11 cellular contexts compared by ENCODE assay signal in the genomic region with DNA sequence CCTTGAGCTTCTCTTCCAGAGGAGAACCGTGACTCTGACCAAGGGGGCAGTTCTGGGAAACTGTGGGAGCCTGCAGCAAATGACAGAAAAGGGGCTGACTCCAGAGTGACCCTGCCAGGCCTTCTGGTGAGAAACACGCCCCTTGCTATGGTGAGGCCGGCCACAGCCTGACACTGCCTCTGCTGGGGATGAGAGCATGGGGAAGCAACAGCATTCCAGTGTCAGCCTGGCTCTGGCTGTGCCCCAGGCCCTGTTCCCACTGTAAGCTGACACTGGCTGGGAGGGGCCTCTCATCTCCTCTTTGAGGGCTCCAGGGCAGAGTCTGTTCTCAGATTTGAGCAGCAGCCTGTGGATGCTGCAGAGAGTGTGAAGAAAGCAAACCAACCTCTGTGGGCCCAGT.
DNase-seq lines count a peak whose midpoint lies in the region; ATAC-seq, FAIRE-seq and TF ChIP-seq lines count a peak whose summit lies in the region.
"Had no signal": no experiment of that assay in that cellular context is flagged by ENCODE, and none has a peak within 500 bp of the region (broad histone marks: within the 10 kb centered on the region; RNA-seq: fewer than 3 reads in every experiment).

No MANE protein-coding gene starts in this region.

- H3K9me3 ChIP-seq in cardiac muscle cell (ENCODE audit: low read depth) (no peaks in the 10 kb centered on the region), pancreas (no peaks in the 10 kb centered on the region)

- 60 to 68% methylated on average over 3 of the region's 3 CpGs for WGBS in pancreas, 2 donors

- H3K36me3 ChIP-seq in cardiac muscle cell: no peaks in the 10 kb centered on the region
- H3K36me3 ChIP-seq in pancreas: no peaks in the 10 kb centered on the region

- DNase-seq in DMS 273 treated with DMSO at 0.1 percent for 48 hours (lab: John Stamatoyannopoulos, UW) (peak; percentile 7), cardiac muscle cell (ENCODE audit: low read depth in 1 of 2, low spot score in 1 of 2) (peak; percentile 85 to 96), pancreas (peak in 1 of 6 donors; percentile 46)
- DNase-seq: naive thymus-derived CD8-positive, alpha-beta T cell had no signal

- no peak for FAIRE-seq in pancreas (lab: Jason Lieb, UNC)
- FAIRE-seq: TTC549 had no signal

- H3K27me3 ChIP-seq in cardiac muscle cell: no peaks in the 10 kb centered on the region
- no peaks in the 10 kb centered on the region for H3K27me3 ChIP-seq in pancreas

- ATAC-seq in SK-N-SH treated with all-trans-retinoic acid at 6 μM for 48 hours (peak; percentile 100), pancreas (peak in 3 of 4 donors; percentile 27 to 68 (median 40)), GM19452 (IDR thresholded peaks at IDR 0.05; ENCODE audit: unreplicated experiment) (no peak), HG03280 (IDR thresholded peaks at IDR 0.05; ENCODE audit: unreplicated experiment) (no peak), GM18873 (IDR thresholded peaks at IDR 0.05; ENCODE audit: low FRiP score, unreplicated experiment) (no peak), GM19397 (IDR thresholded peaks at IDR 0.05; ENCODE audit: unreplicated experiment) (no peak)
- ATAC-seq: naive thymus-derived CD8-positive, alpha-beta T cell; stimulated activated effector memory CD8-positive, alpha-beta T cell treated with anti-CD3 and anti-CD28 coated beads, Interleukin-12 subunit alpha, Interleukin-12 subunit beta, amount 100 ng/mL, for 72 hours had no signal

- H3K4me1 ChIP-seq in cardiac muscle cell (ENCODE audit: low read depth): peaks cover 49% of the 10 kb centered on the region
- no peaks in the 10 kb centered on the region for H3K4me1 ChIP-seq in pancreas

- intact Hi-C loops in pancreas (cut with DNase I): no loop called here

- peak overlapping the region; percentile 96 for H3K27ac ChIP-seq in cardiac muscle cell
- H3K27ac ChIP-seq in pancreas: no peak overlapping the region

- peak; percentile 5 for TF ChIP-seq CTCF in cardiac muscle cell (IDR thresholded peaks at IDR 0.05; ENCODE audit: low read depth, low read length)
- TF ChIP-seq CTCF in pancreas (IDR thresholded peaks at IDR 0.05): no peak

- H3K4me3 ChIP-seq in cardiac muscle cell (no peak overlapping the region), pancreas (no peak overlapping the region)

TF ChIP-seq in SK-N-SH treated with all-trans-retinoic acid at 6 μM for 48 hours, 23 proteins besides CTCF, POLR2A, EP300 and RAD21:
- no peak for TF ChIP-seq OSR1 (CRISPR knock-in tag; IDR thresholded peaks at IDR 0.05)
- no peak for TF ChIP-seq ZC3H10 (CRISPR knock-in tag; IDR thresholded peaks at IDR 0.05)
- TF ChIP-seq TCF4 (CRISPR knock-in tag; IDR thresholded peaks at IDR 0.05; ENCODE audit: borderline replicate concordance): no peak
- TF ChIP-seq, protein P1, sequence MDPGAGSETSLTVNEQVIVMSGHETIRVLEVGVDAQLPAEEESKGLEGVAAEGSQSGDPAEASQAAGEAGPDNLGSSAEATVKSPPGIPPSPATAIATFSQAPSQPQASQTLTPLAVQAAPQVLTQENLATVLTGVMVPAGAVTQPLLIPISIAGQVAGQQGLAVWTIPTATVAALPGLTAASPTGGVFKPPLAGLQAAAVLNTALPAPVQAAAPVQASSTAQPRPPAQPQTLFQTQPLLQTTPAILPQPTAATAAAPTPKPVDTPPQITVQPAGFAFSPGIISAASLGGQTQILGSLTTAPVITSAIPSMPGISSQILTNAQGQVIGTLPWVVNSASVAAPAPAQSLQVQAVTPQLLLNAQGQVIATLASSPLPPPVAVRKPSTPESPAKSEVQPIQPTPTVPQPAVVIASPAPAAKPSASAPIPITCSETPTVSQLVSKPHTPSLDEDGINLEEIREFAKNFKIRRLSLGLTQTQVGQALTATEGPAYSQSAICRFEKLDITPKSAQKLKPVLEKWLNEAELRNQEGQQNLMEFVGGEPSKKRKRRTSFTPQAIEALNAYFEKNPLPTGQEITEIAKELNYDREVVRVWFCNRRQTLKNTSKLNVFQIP (CRISPR knock-in tag; IDR thresholded peaks at IDR 0.05; ENCODE audit: borderline replicate concordance, low read depth): no peak
- no peak for TF ChIP-seq ESRRG (CRISPR knock-in tag; IDR thresholded peaks at IDR 0.05)
- TF ChIP-seq, protein P2, sequence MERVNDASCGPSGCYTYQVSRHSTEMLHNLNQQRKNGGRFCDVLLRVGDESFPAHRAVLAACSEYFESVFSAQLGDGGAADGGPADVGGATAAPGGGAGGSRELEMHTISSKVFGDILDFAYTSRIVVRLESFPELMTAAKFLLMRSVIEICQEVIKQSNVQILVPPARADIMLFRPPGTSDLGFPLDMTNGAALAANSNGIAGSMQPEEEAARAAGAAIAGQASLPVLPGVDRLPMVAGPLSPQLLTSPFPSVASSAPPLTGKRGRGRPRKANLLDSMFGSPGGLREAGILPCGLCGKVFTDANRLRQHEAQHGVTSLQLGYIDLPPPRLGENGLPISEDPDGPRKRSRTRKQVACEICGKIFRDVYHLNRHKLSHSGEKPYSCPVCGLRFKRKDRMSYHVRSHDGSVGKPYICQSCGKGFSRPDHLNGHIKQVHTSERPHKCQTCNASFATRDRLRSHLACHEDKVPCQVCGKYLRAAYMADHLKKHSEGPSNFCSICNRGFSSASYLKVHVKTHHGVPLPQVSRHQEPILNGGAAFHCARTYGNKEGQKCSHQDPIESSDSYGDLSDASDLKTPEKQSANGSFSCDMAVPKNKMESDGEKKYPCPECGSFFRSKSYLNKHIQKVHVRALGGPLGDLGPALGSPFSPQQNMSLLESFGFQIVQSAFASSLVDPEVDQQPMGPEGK (CRISPR knock-in tag; IDR thresholded peaks at IDR 0.05; ENCODE audit: borderline replicate concordance): no peak
- TF ChIP-seq ISL1 (CRISPR knock-in tag; IDR thresholded peaks at IDR 0.05): no peak
- TF ChIP-seq TOX (CRISPR knock-in tag; IDR thresholded peaks at IDR 0.05; ENCODE audit: borderline replicate concordance): no peak
- TF ChIP-seq, protein P3, sequence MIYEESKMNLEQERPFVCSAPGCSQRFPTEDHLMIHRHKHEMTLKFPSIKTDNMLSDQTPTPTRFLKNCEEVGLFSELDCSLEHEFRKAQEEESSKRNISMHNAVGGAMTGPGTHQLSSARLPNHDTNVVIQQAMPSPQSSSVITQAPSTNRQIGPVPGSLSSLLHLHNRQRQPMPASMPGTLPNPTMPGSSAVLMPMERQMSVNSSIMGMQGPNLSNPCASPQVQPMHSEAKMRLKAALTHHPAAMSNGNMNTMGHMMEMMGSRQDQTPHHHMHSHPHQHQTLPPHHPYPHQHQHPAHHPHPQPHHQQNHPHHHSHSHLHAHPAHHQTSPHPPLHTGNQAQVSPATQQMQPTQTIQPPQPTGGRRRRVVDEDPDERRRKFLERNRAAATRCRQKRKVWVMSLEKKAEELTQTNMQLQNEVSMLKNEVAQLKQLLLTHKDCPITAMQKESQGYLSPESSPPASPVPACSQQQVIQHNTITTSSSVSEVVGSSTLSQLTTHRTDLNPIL (CRISPR knock-in tag; IDR thresholded peaks at IDR 0.05; ENCODE audit: low read depth): no peak
- TF ChIP-seq CSDC2 (CRISPR knock-in tag; IDR thresholded peaks at IDR 0.05): no peak

Comparison
In these comparisons a context has a peak if more than half of its experiments do, and no peak if none do; other contexts are left out.
1. ATAC-seq: peak in SK-N-SH treated with all-trans-retinoic acid at 6 μM for 48 hours (single experiment) and pancreas (3 of 4); none in GM19452 (single experiment), HG03280 (single experiment), GM18873 (single experiment) and GM19397 (single experiment).